ENCODE assay signal across 9 cellular contexts in the genomic region with DNA sequence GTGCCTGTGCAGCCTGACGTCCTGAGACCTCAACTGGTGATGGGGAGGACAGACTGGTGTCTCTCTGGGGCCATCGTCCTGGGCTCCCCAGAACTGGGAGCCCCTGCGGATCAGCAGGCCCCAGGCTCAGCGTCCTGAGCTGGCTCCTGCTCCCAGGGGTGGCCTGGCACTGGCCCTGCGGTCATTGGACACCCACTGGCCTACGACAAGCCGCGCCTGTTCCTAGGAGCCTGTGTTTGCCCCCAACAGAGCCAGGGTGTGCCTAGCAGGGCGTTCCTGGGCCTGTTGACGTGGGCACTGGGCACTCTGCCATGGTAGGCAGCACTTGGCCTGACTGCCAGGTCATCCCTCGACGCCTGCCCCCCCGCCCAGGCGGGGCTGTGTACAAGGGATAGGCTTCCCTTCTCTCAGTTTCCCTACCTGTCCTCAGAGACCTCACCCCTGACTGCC. TPM values are rescaled to one million over a fixed set of nuclear protein-coding genes. Genes with fewer than 3 reads are reported as not detected.
DNase-seq lines count a peak whose midpoint lies in the region; ATAC-seq and TF ChIP-seq lines count a peak whose summit lies in the region.
"Had no signal": no experiment of that assay in that cellular context is flagged by ENCODE, and none has a peak within 500 bp of the region (broad histone marks: within the 10 kb centered on the region; RNA-seq: fewer than 3 reads in every experiment).

No MANE protein-coding gene starts in this region.

- H2AFZ ChIP-seq in Karpas-422 (ENCODE audit: low read length): no peak overlapping the region

- H3K9me3 ChIP-seq in tibial nerve: no peaks in the 10 kb centered on the region
- H3K9me3 ChIP-seq in Karpas-422 (ENCODE audit: low read length): no peaks in the 10 kb centered on the region

- no peak overlapping the region for H3K9ac ChIP-seq in Karpas-422 (ENCODE audit: low read length)

- H3K27ac ChIP-seq in tibial nerve (peak overlapping the region; percentile 58 to 92 (median 76)), Karpas-422 (ENCODE audit: low read length) (no peak overlapping the region)

- H3K4me1 ChIP-seq in tibial nerve: peaks cover 0 to 56% (median 43%) of the 10 kb centered on the region in 4 donors
- H3K4me1 ChIP-seq in Karpas-422 (ENCODE audit: low read length): no peaks in the 10 kb centered on the region

- peak in 1 of 2 donors; percentile 24 for TF ChIP-seq POLR2A in tibial nerve (IDR thresholded peaks at IDR 0.05)

- no peaks in the 10 kb centered on the region for H3K27me3 ChIP-seq in tibial nerve
- H3K27me3 ChIP-seq in Karpas-422 (ENCODE audit: low read length): no peaks in the 10 kb centered on the region

- H3K36me3 ChIP-seq in tibial nerve (no peaks in the 10 kb centered on the region), Karpas-422 (ENCODE audit: insufficient read depth, low read length) (no peaks in the 10 kb centered on the region)

- no peaks in the 10 kb centered on the region for H3K79me2 ChIP-seq in Karpas-422 (ENCODE audit: low read length)

- TF ChIP-seq CTCF in tibial nerve (IDR thresholded peaks at IDR 0.05): no peak

- no peak overlapping the region for H3K4me3 ChIP-seq in tibial nerve
- no peak overlapping the region for H3K4me3 ChIP-seq in Karpas-422 (ENCODE audit: low read length)

- 67% methylated on average over 8 to 14 of the region's 14 CpGs for WGBS in tibial nerve, 2 donors

- peak; percentile 59 for ATAC-seq in left lobe of liver

- peak; percentile 86 to 87 for TF ChIP-seq EP300 in tibial nerve (IDR thresholded peaks at IDR 0.05)

- 0 out of 2 replicates have a peak, but pooled peaks cover 4% of the 10 kb centered on the region for H4K20me1 ChIP-seq in Karpas-422 (ENCODE audit: insufficient read depth, low read depth, low read length)

- no peak overlapping the region for H3K4me2 ChIP-seq in Karpas-422 (ENCODE audit: low read depth, low read length, poor library complexity, severe bottlenecking)

- no peaks in the 10 kb centered on the region for H3K9me2 ChIP-seq in Karpas-422 (replicated peaks; ENCODE audit: insufficient read depth, low read length)

- peak; percentile 75 for DNase-seq in LoVo (ENCODE audit: low spot score)
- peak; percentile 34 for DNase-seq in dermis blood vessel endothelial cell
- DNase-seq in left lobe of liver (ENCODE audit: low spot score): peak; percentile 98
- DNase-seq in tibial nerve (ENCODE audit: low spot score in 2 of 2): no peak
- DNase-seq in HuH-7.5 (ENCODE audit: low spot score): no peak
- DNase-seq in GM03348 (ENCODE audit: low spot score): no peak
- DNase-seq in Karpas-422: no peak
- DNase-seq: activated effector memory CD4-positive, alpha-beta T cell treated with anti-CD3 and anti-CD28 coated beads, Interleukin-2, amount 50 U/mL, for 16 hours; NCI-H187 had no signal

RNA-seq across cellular contexts. Expression of gene ADSS1, which starts 8.4 kb away (rescaled TPM):
- total RNA-seq in dermis blood vessel endothelial cell: 0.98 and 2.2 TPM in 2 replicates
- 51.9 TPM for total RNA-seq in left lobe of liver
- 10 to 100 TPM in 1 of 4 donors, 1 to 10 TPM in 3; 4.8 to 11.4 (median 6.3) TPM for total RNA-seq in tibial nerve
- 2.8 and 5.3 TPM in 2 replicates for total RNA-seq in Karpas-422 (2014; rRNA removed; shearing (Covaris generic); ENCODE audit: low replicate concordance)

RNA-seq across cellular contexts. Expression of gene SIVA1, which starts 20.6 kb away (rescaled TPM):
- total RNA-seq in dermis blood vessel endothelial cell: 115 and 214 TPM in 2 replicates
- total RNA-seq in left lobe of liver: 50.3 TPM
- 100 to 1,000 TPM; 260 to 422 (median 378) TPM for total RNA-seq in tibial nerve
- total RNA-seq in Karpas-422 (2014; rRNA removed; shearing (Covaris generic); ENCODE audit: low replicate concordance): 68.1 and 212 TPM in 2 replicates

RNA-seq across cellular contexts. Expression of gene INF2, which starts 43.0 kb away (rescaled TPM):
- 53.6 and 126 TPM in 2 replicates for total RNA-seq in dermis blood vessel endothelial cell
- 63.1 TPM for total RNA-seq in left lobe of liver
- total RNA-seq in tibial nerve: 100 to 1,000 TPM; 217 to 256 (median 239) TPM
- total RNA-seq in Karpas-422 (2014; rRNA removed; shearing (Covaris generic); ENCODE audit: low replicate concordance): 2.3 and 4.4 TPM in 2 replicates

Comparison
In these comparisons a context has a peak if more than half of its experiments do, and no peak if none do; other contexts are left out.
1. DNase-seq: peak in LoVo (single experiment), dermis blood vessel endothelial cell (single experiment) and left lobe of liver (single experiment); none in tibial nerve (0 of 2), HuH-7.5 (single experiment), GM03348 (single experiment) and Karpas-422 (single experiment).
2. RNA of gene INF2, which starts 43.0 kb away (total RNA-seq): 217 to 256 TPM in tibial nerve, 63.1 TPM in left lobe of liver (single experiment) and 53.6 to 126 TPM in dermis blood vessel endothelial cell; 2.3 to 4.4 TPM in Karpas-422; every median in the first group is over 10 times any median in the second.